Comparison of ENCODE assay signal across 1 cellular context in the genomic region with DNA sequence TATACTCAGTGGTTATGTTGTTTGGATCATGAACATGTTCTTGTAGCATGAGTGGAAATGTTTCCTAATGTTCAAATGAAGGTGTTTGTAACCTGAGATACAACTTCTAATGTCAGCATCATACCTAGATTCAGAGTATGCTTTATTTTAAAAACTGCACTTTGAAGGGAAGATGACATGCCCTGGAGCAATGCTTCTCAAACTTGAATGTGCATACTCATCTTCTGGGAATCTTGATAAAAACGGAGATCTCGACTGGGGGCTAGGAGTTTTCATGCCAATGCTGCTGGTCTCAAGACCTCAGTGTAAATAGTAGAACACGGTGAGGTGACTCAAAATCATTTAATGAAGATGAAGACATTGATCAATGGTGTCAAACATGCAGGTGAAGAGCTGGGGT.
TF ChIP-seq lines count a peak whose summit lies in the region.

No MANE protein-coding gene starts in this region.

TF ChIP-seq in H1, 55 proteins besides CTCF, POLR2A, EP300 and RAD21:
- TF ChIP-seq GABPA (IDR thresholded peaks at IDR 0.05; ENCODE audit: borderline replicate concordance, insufficient read depth, low read length) (no peak), SAP30 (IDR thresholded peaks at IDR 0.05; ENCODE audit: insufficient read depth, insufficient replicate concordance, low read length) (no peak), NANOG (IDR thresholded peaks at IDR 0.05; ENCODE audit: insufficient read depth, low read depth, low read length, poor library complexity, severe bottlenecking) (no peak)
